In the genomic region with DNA sequence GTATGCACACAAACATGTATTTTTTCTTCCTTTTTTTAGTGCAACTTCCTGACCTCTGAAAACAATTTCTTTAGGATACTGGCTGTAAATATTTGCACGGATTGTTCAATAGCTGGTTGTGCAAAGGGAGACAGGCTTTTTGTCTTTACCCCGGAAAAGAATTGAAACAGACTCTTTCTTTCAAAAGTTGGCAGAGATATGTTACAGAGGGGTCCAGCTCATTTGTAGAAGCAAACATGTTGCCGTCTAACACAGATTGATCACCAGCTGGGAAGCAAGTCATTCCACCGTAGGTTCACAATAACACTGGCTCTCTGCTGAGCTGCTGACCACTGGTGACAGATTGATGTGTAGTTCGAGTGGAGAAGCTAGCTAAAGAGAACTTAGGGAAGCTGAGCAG, we compare ENCODE assay signal across 1 cellular context.
TF ChIP-seq lines count a peak whose summit lies in the region.

No MANE protein-coding gene starts in this region.

TF ChIP-seq in HepG2, 621 proteins besides CTCF, POLR2A, EP300 and RAD21 (continued from another document):
- TF ChIP-seq, protein P1, sequence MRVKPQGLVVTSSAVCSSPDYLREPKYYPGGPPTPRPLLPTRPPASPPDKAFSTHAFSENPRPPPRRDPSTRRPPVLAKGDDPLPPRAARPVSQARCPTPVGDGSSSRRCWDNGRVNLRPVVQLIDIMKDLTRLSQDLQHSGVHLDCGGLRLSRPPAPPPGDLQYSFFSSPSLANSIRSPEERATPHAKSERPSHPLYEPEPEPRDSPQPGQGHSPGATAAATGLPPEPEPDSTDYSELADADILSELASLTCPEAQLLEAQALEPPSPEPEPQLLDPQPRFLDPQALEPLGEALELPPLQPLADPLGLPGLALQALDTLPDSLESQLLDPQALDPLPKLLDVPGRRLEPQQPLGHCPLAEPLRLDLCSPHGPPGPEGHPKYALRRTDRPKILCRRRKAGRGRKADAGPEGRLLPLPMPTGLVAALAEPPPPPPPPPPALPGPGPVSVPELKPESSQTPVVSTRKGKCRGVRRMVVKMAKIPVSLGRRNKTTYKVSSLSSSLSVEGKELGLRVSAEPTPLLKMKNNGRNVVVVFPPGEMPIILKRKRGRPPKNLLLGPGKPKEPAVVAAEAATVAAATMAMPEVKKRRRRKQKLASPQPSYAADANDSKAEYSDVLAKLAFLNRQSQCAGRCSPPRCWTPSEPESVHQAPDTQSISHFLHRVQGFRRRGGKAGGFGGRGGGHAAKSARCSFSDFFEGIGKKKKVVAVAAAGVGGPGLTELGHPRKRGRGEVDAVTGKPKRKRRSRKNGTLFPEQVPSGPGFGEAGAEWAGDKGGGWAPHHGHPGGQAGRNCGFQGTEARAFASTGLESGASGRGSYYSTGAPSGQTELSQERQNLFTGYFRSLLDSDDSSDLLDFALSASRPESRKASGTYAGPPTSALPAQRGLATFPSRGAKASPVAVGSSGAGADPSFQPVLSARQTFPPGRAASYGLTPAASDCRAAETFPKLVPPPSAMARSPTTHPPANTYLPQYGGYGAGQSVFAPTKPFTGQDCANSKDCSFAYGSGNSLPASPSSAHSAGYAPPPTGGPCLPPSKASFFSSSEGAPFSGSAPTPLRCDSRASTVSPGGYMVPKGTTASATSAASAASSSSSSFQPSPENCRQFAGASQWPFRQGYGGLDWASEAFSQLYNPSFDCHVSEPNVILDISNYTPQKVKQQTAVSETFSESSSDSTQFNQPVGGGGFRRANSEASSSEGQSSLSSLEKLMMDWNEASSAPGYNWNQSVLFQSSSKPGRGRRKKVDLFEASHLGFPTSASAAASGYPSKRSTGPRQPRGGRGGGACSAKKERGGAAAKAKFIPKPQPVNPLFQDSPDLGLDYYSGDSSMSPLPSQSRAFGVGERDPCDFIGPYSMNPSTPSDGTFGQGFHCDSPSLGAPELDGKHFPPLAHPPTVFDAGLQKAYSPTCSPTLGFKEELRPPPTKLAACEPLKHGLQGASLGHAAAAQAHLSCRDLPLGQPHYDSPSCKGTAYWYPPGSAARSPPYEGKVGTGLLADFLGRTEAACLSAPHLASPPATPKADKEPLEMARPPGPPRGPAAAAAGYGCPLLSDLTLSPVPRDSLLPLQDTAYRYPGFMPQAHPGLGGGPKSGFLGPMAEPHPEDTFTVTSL (CRISPR knock-in tag; IDR thresholded peaks at IDR 0.05; ENCODE audit: borderline replicate concordance) = 0 out of 2 replicates have a peak, but pooled peaks have one; percentile 34
- TF ChIP-seq, protein P2, sequence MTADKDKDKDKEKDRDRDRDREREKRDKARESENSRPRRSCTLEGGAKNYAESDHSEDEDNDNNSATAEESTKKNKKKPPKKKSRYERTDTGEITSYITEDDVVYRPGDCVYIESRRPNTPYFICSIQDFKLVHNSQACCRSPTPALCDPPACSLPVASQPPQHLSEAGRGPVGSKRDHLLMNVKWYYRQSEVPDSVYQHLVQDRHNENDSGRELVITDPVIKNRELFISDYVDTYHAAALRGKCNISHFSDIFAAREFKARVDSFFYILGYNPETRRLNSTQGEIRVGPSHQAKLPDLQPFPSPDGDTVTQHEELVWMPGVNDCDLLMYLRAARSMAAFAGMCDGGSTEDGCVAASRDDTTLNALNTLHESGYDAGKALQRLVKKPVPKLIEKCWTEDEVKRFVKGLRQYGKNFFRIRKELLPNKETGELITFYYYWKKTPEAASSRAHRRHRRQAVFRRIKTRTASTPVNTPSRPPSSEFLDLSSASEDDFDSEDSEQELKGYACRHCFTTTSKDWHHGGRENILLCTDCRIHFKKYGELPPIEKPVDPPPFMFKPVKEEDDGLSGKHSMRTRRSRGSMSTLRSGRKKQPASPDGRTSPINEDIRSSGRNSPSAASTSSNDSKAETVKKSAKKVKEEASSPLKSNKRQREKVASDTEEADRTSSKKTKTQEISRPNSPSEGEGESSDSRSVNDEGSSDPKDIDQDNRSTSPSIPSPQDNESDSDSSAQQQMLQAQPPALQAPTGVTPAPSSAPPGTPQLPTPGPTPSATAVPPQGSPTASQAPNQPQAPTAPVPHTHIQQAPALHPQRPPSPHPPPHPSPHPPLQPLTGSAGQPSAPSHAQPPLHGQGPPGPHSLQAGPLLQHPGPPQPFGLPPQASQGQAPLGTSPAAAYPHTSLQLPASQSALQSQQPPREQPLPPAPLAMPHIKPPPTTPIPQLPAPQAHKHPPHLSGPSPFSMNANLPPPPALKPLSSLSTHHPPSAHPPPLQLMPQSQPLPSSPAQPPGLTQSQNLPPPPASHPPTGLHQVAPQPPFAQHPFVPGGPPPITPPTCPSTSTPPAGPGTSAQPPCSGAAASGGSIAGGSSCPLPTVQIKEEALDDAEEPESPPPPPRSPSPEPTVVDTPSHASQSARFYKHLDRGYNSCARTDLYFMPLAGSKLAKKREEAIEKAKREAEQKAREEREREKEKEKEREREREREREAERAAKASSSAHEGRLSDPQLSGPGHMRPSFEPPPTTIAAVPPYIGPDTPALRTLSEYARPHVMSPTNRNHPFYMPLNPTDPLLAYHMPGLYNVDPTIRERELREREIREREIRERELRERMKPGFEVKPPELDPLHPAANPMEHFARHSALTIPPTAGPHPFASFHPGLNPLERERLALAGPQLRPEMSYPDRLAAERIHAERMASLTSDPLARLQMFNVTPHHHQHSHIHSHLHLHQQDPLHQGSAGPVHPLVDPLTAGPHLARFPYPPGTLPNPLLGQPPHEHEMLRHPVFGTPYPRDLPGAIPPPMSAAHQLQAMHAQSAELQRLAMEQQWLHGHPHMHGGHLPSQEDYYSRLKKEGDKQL (CRISPR knock-in tag; IDR thresholded peaks at IDR 0.05; ENCODE audit: low read depth) = no peak
- 0 out of 2 replicates have a peak, but pooled peaks have one; percentile 32 for TF ChIP-seq SALL1 (CRISPR knock-in tag; IDR thresholded peaks at IDR 0.05)
- TF ChIP-seq CEBPB (IDR thresholded peaks at IDR 0.05; ENCODE audit: borderline replicate concordance, low read depth, low read length) = peak; percentile 26; the same call in 1 of the 2 replicates
- TF ChIP-seq, protein P3, sequence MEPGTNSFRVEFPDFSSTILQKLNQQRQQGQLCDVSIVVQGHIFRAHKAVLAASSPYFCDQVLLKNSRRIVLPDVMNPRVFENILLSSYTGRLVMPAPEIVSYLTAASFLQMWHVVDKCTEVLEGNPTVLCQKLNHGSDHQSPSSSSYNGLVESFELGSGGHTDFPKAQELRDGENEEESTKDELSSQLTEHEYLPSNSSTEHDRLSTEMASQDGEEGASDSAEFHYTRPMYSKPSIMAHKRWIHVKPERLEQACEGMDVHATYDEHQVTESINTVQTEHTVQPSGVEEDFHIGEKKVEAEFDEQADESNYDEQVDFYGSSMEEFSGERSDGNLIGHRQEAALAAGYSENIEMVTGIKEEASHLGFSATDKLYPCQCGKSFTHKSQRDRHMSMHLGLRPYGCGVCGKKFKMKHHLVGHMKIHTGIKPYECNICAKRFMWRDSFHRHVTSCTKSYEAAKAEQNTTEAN (CRISPR knock-in tag; conservative IDR thresholded peaks at IDR 0.05) = 0 out of 2 replicates have a peak, but pooled peaks have one; percentile 41
- TF ChIP-seq, protein P4, sequence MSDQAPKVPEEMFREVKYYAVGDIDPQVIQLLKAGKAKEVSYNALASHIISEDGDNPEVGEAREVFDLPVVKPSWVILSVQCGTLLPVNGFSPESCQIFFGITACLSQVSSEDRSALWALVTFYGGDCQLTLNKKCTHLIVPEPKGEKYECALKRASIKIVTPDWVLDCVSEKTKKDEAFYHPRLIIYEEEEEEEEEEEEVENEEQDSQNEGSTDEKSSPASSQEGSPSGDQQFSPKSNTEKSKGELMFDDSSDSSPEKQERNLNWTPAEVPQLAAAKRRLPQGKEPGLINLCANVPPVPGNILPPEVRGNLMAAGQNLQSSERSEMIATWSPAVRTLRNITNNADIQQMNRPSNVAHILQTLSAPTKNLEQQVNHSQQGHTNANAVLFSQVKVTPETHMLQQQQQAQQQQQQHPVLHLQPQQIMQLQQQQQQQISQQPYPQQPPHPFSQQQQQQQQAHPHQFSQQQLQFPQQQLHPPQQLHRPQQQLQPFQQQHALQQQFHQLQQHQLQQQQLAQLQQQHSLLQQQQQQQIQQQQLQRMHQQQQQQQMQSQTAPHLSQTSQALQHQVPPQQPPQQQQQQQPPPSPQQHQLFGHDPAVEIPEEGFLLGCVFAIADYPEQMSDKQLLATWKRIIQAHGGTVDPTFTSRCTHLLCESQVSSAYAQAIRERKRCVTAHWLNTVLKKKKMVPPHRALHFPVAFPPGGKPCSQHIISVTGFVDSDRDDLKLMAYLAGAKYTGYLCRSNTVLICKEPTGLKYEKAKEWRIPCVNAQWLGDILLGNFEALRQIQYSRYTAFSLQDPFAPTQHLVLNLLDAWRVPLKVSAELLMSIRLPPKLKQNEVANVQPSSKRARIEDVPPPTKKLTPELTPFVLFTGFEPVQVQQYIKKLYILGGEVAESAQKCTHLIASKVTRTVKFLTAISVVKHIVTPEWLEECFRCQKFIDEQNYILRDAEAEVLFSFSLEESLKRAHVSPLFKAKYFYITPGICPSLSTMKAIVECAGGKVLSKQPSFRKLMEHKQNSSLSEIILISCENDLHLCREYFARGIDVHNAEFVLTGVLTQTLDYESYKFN (CRISPR knock-in tag; conservative IDR thresholded peaks at IDR 0.05) = peak; percentile 65
- TF ChIP-seq NCOA2 (CRISPR knock-in tag; IDR thresholded peaks at IDR 0.05) = 0 out of 2 replicates have a peak, but pooled peaks have one; percentile 27
- peak; percentile 42; the same call in 1 of the 2 replicates for TF ChIP-seq ETV5 (CRISPR knock-in tag; IDR thresholded peaks at IDR 0.05; ENCODE audit: borderline replicate concordance)
- TF ChIP-seq SOX13 (IDR thresholded peaks at IDR 0.05) = no peak
- peak in 1 of 2 experiments; percentile 73; a peak in 2 of 4 replicates for TF ChIP-seq SOX13 (CRISPR knock-in tag; conservative IDR thresholded peaks at IDR 0.05 in 1 of 2, IDR thresholded peaks at IDR 0.05 in 1 of 2)
- peak; percentile 72; the same call in 1 of the 2 replicates for TF ChIP-seq SOX5 (CRISPR knock-in tag; IDR thresholded peaks at IDR 0.05; ENCODE audit: borderline replicate concordance)
- TF ChIP-seq PHF8 (CRISPR knock-in tag; IDR thresholded peaks at IDR 0.05) = no peak
- TF ChIP-seq, protein P5, sequence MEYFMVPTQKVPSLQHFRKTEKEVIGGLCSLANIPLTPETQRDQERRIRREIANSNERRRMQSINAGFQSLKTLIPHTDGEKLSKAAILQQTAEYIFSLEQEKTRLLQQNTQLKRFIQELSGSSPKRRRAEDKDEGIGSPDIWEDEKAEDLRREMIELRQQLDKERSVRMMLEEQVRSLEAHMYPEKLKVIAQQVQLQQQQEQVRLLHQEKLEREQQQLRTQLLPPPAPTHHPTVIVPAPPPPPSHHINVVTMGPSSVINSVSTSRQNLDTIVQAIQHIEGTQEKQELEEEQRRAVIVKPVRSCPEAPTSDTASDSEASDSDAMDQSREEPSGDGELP (IDR thresholded peaks at IDR 0.05; ENCODE audit: borderline replicate concordance, low read depth) = peak; percentile 70; the same call in 1 of the 2 replicates
